Comparison of ENCODE assay signal across 35 cellular contexts in genomic region chr7:78367280-78367773, GRCh38.
"Had no signal": no experiment of that assay in that cellular context is flagged by ENCODE, and none has a peak within 500 bp of the region (broad histone marks: within the 10 kb centered on the region; RNA-seq: fewer than 3 reads in every experiment).

No MANE protein-coding gene starts in this region.

- H3K9me3 ChIP-seq: adrenal gland, body of pancreas had no signal

- H3K4me1 ChIP-seq: adrenal gland, body of pancreas had no signal

- H3K4me3 ChIP-seq: adrenal gland, body of pancreas, cardiac muscle cell had no signal

- H3K36me3 ChIP-seq: adrenal gland, cardiac muscle cell had no signal

- ATAC-seq: activated CD8-positive, alpha-beta T cell treated with anti-CD3 and anti-CD28 coated beads for 36 hours; activated naive CD4-positive, alpha-beta T cell treated with anti-CD3 and anti-CD28 coated beads, Interleukin-2, amount 50 U/mL, for 72 hours; activated T-cell treated with anti-CD3 and anti-CD28 coated beads, Interleukin-2, amount 50 U/mL, for 4 hours; activated T-cell treated with anti-CD3 and anti-CD28 coated beads, Interleukin-2, amount 50 U/mL, for 72 hours; activated T-helper 17 cell treated with anti-CD3 and anti-CD28 coated beads, Interleukin-2, amount 50 U/mL, for 72 hours; body of pancreas had no signal

- FAIRE-seq: astrocyte, bronchial epithelial cell, TTC549 had no signal

- H3K27ac ChIP-seq: adrenal gland, body of pancreas, cardiac muscle cell, VCaP had no signal

- DNase-seq: activated B cell treated with CpG ODN at 0.5 μM for 24 hours; activated CD4-positive, alpha-beta memory T cell treated with anti-CD3 and anti-CD28 coated beads for 36 hours; activated CD4-positive, alpha-beta T cell treated with anti-CD3 and anti-CD28 coated beads for 4 hours; activated CD4-positive, alpha-beta T cell treated with anti-CD3 and anti-CD28 coated beads, Interleukin-2, amount 10 ng/mL, durations not matched to agents 24 days and 14 days; activated CD4-positive, alpha-beta T cell treated with anti-CD3 and anti-CD28 coated beads, Interleukin-2, amount 50 U/mL, for 1 hour; activated CD4-positive, alpha-beta T cell treated with anti-CD3 and anti-CD28 coated beads, Interleukin-2, amount 50 U/mL, for 4 hours; activated CD4-positive, CD25-positive, alpha-beta regulatory T cell treated with anti-CD3 and anti-CD28 coated beads, Interleukin-2, amount 50 U/mL, for 72 hours; activated CD8-positive, alpha-beta memory T cell treated with anti-CD3 and anti-CD28 coated beads, Interleukin-2, amount 50 U/mL, for 4 hours; activated CD8-positive, alpha-beta T cell treated with anti-CD3 and anti-CD28 coated beads for 36 hours; activated effector memory CD4-positive, alpha-beta T cell treated with anti-CD3 and anti-CD28 coated beads, Interleukin-2, amount 50 U/mL, for 16 hours; activated gamma-delta T cell treated with Interleukin-2 at 50 U/mL for 16 hours; activated naive CD4-positive, alpha-beta T cell; activated naive CD4-positive, alpha-beta T cell treated with anti-CD3 and anti-CD28 coated beads for 36 hours; activated naive CD4-positive, alpha-beta T cell treated with anti-CD3 and anti-CD28 coated beads, Interleukin-2, amount 50 U/mL, for 16 hours; activated naive CD8-positive, alpha-beta T cell treated with anti-CD3 and anti-CD28 coated beads for 36 hours; activated T-cell treated with anti-CD3 and anti-CD28 coated beads for 4 hours; activated T-cell treated with anti-CD3 and anti-CD28 coated beads, Interleukin-2, amount 50 U/mL, for 1 hour; activated T-cell treated with anti-CD3 and anti-CD28 coated beads, Interleukin-2, amount 50 U/mL, for 4 hours; activated T-cell treated with anti-CD3 and anti-CD28 coated beads, Interleukin-2, amount 50 U/mL, for 72 hours; adrenal gland; amniotic stem cell; aorta; body of pancreas; caudate nucleus; cerebellar nuclear complex; T-helper 1 cell; T-helper 2 cell; T-helper 9 cell had no signal

- H3K27me3 ChIP-seq: adrenal gland, body of pancreas, cardiac muscle cell had no signal
